26 cellular contexts compared by ENCODE assay signal in the genomic region with DNA sequence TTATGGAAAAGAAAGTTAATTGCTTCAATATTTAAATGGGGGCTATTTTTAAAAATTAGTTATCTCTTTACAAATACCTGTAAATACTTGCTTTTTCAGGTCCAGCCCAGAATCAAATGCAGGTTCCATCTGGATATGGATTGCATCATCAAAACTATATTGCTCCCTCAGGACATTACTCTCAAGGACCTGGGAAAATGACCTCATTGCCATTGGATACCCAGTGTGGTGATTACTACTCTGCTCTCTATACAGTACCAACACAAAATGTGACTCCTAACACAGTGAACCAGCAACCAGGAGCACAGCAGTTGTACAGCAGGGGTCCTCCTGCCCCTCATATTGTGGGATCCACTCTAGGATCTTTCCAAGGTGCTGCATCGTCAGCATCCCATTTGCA. TPM values are rescaled to one million over a fixed set of nuclear protein-coding genes. Genes with fewer than 3 reads are reported as not detected.
DNase-seq lines count a peak whose midpoint lies in the region; ATAC-seq and TF ChIP-seq lines count a peak whose summit lies in the region.
"Had no signal": no experiment of that assay in that cellular context is flagged by ENCODE, and none has a peak within 500 bp of the region (broad histone marks: within the 10 kb centered on the region; RNA-seq: fewer than 3 reads in every experiment).

No MANE protein-coding gene starts in this region.

- no peak overlapping the region for H3K4me3 Mint-ChIP-seq in MCF 10A (ENCODE audit: unreplicated experiment)
- H3K4me3 Mint-ChIP-seq in activated CD4-positive, alpha-beta T cell treated with anti-CD3 and anti-CD28 coated beads, Interleukin-2, amount 10 ng/mL, durations not matched to agents 7 days and 5 days = no peak overlapping the region
- H3K4me3 Mint-ChIP-seq: activated CD8-positive, alpha-beta T cell treated with anti-CD3 and anti-CD28 coated beads for 36 hours had no signal

- H3K4me1 Mint-ChIP-seq in MCF 10A (ENCODE audit: insufficient read depth, unreplicated experiment) = peaks cover 25% of the 10 kb centered on the region
- peaks cover 8% of the 10 kb centered on the region for H3K4me1 Mint-ChIP-seq in activated CD4-positive, alpha-beta T cell treated with anti-CD3 and anti-CD28 coated beads, Interleukin-2, amount 10 ng/mL, durations not matched to agents 7 days and 5 days

- intact Hi-C loops in MCF 10A (cut with micrococcal nuclease) (no loop called here), breast epithelium (cut with DNase I; ENCODE audit: low total_unique reads) (no loop called here)

- DNase-seq in MCF 10A (ENCODE audit: unreplicated experiment) (peak; percentile 49), breast epithelium (ENCODE audit: low spot score in 2 of 2) (no peak), NCI-H69 (lab: John Stamatoyannopoulos, UW) (peak; percentile 54), fibroblast of peridontal ligament (ENCODE audit: extremely low read depth) (peak; percentile 28), stromal cell of bone marrow (ENCODE audit: low read depth) (peak; percentile 37), SIG-M5 (lab: John Stamatoyannopoulos, UW) (no peak)
- no peak for DNase-seq in activated CD4-positive, alpha-beta T cell treated with anti-CD3 and anti-CD28 coated beads, Interleukin-2, amount 10 ng/mL, durations not matched to agents 7 days and 5 days
- DNase-seq: activated CD4-positive, alpha-beta T cell treated with anti-CD3 and anti-CD28 coated beads for 1 hour; activated CD8-positive, alpha-beta T cell treated with anti-CD3 and anti-CD28 coated beads for 36 hours; activated gamma-delta T cell; activated T-cell treated with anti-CD3 and anti-CD28 coated beads for 4 hours; BE2C; central memory CD4-positive, alpha-beta T cell; dermis blood vessel endothelial cell; islet precursor cell; left ventricle myocardium inferior; NCI-H146; NCI-H526 treated with DMSO at 0.1 percent for 48 hours; SJCRH30; stomach; T-helper 1 cell; transverse colon had no signal

- H3K36me3 Mint-ChIP-seq in MCF 10A (ENCODE audit: insufficient read depth, unreplicated experiment) = peaks cover 34% of the 10 kb centered on the region
- H3K36me3 Mint-ChIP-seq in activated CD4-positive, alpha-beta T cell treated with anti-CD3 and anti-CD28 coated beads, Interleukin-2, amount 10 ng/mL, durations not matched to agents 7 days and 5 days (ENCODE audit: low read depth) = peaks cover 30% of the 10 kb centered on the region

- H3K27me3 Mint-ChIP-seq in MCF 10A (ENCODE audit: insufficient read depth, unreplicated experiment) = no peaks in the 10 kb centered on the region
- H3K27me3 Mint-ChIP-seq in activated CD4-positive, alpha-beta T cell treated with anti-CD3 and anti-CD28 coated beads, Interleukin-2, amount 10 ng/mL, durations not matched to agents 7 days and 5 days = no peaks in the 10 kb centered on the region
- H3K27me3 Mint-ChIP-seq: activated CD8-positive, alpha-beta T cell treated with anti-CD3 and anti-CD28 coated beads for 36 hours; progenitor cell of endocrine pancreas had no signal

- no peaks in the 10 kb centered on the region for H3K9me3 Mint-ChIP-seq in MCF 10A (ENCODE audit: unreplicated experiment)
- H3K9me3 Mint-ChIP-seq in activated CD4-positive, alpha-beta T cell treated with anti-CD3 and anti-CD28 coated beads, Interleukin-2, amount 10 ng/mL, durations not matched to agents 7 days and 5 days = no peaks in the 10 kb centered on the region
- H3K9me3 Mint-ChIP-seq: activated CD8-positive, alpha-beta T cell treated with anti-CD3 and anti-CD28 coated beads for 36 hours had no signal

- no peaks in the 10 kb centered on the region for H3K27me3 ChIP-seq in breast epithelium
- H3K27me3 ChIP-seq: BE2C, SJCRH30, stomach, transverse colon had no signal

- TF ChIP-seq POLR2A in breast epithelium (IDR thresholded peaks at IDR 0.05) = no peak

- no peak for ATAC-seq in GM19351 (IDR thresholded peaks at IDR 0.05; ENCODE audit: unreplicated experiment)
- ATAC-seq: A549; activated CD8-positive, alpha-beta T cell treated with anti-CD3 and anti-CD28 coated beads for 36 hours had no signal

- CTCF ChIA-PET in MCF 10A (lab: Yijun Ruan, JAX) = interaction anchor here (0.9 to 2.2 kb wide), 4 partner anchors 9 to 30 kb away, joined by 3 to 10 read pairs (median 6); a partner anchor contains a TSS
- CTCF ChIA-PET in activated CD4-positive, alpha-beta T cell treated with anti-CD3 and anti-CD28 coated beads, Interleukin-2, amount 10 ng/mL, durations not matched to agents 7 days and 5 days (lab: Charles Lee) = interaction anchor here (1.5 kb wide), 1 partner anchor 14 kb away, joined by 3 read pairs; no protein-coding TSS in a partner anchor

- POLR2A ChIA-PET in MCF 10A (lab: Yijun Ruan, JAX) = interaction anchor here (1.4 kb wide), 1 partner anchor 12 kb away, joined by 3 read pairs; no protein-coding TSS in a partner anchor
- POLR2A ChIA-PET in activated CD4-positive, alpha-beta T cell treated with anti-CD3 and anti-CD28 coated beads, Interleukin-2, amount 10 ng/mL, durations not matched to agents 7 days and 5 days (lab: Charles Lee) = no interaction called here

- no peak overlapping the region for H3K27ac ChIP-seq in breast epithelium
- H3K27ac ChIP-seq: A549, left ventricle myocardium inferior, SJCRH30, stomach, transverse colon had no signal

- TF ChIP-seq CTCF in MCF 10A (IDR thresholded peaks at IDR 0.05; ENCODE audit: unreplicated experiment) (no peak), breast epithelium (IDR thresholded peaks at IDR 0.05) (no peak)

- no peaks in the 10 kb centered on the region for H3K4me1 ChIP-seq in breast epithelium
- H3K4me1 ChIP-seq: A549, BE2C, SJCRH30 had no signal

- peak overlapping the region; percentile 71 for H3K27ac Mint-ChIP-seq in MCF 10A (ENCODE audit: low read depth, unreplicated experiment)
- H3K27ac Mint-ChIP-seq in activated CD4-positive, alpha-beta T cell treated with anti-CD3 and anti-CD28 coated beads, Interleukin-2, amount 10 ng/mL, durations not matched to agents 7 days and 5 days = no peak overlapping the region
- H3K27ac Mint-ChIP-seq: activated CD8-positive, alpha-beta T cell treated with anti-CD3 and anti-CD28 coated beads for 36 hours; progenitor cell of endocrine pancreas had no signal

- H3K36me3 ChIP-seq in breast epithelium = no peaks in the 10 kb centered on the region

- no TSS peak for BruUV-seq in MCF 10A (replicated peaks; lab: Mats Ljungman, UMichigan)

- H3K4me3 ChIP-seq in breast epithelium = no peak overlapping the region
- H3K4me3 ChIP-seq: A549, HAP-1, left ventricle myocardium inferior, SJCRH30, stomach, transverse colon had no signal

- H3K9me3 ChIP-seq in breast epithelium = peaks cover 0 to under 1% of the 10 kb centered on the region in 2 donors
- H3K9me3 ChIP-seq: A549, BE2C, HAP-1, SJCRH30, stomach, transverse colon had no signal

RNA-seq across cellular contexts. Expression of a gene that starts 29.2 kb away (rescaled TPM):
- 33.9 and 35.0 TPM in 2 replicates for total RNA-seq in MCF 10A (2022)
- total RNA-seq in breast epithelium = 10 to 100 TPM; 39.2 to 51.2 (median 42.3) TPM
- 10 to 100 TPM; 24.9 to 31.3 TPM for total RNA-seq in activated CD4-positive, alpha-beta T cell treated with anti-CD3 and anti-CD28 coated beads, Interleukin-2, amount 10 ng/mL, durations not matched to agents 7 days and 5 days

Comparison
In these comparisons a context has a peak if more than half of its experiments do, and no peak if none do; other contexts are left out.
1. DNase-seq: peak in MCF 10A (single experiment), NCI-H69 (single experiment), fibroblast of peridontal ligament (single experiment) and stromal cell of bone marrow (single experiment); none in breast epithelium (0 of 2), activated CD4-positive, alpha-beta T cell treated with anti-CD3 and anti-CD28 coated beads, Interleukin-2, amount 10 ng/mL, durations not matched to agents 7 days and 5 days (single experiment) and SIG-M5 (single experiment).